Comparison of ENCODE assay signal across 9 cellular contexts in the genomic region with DNA sequence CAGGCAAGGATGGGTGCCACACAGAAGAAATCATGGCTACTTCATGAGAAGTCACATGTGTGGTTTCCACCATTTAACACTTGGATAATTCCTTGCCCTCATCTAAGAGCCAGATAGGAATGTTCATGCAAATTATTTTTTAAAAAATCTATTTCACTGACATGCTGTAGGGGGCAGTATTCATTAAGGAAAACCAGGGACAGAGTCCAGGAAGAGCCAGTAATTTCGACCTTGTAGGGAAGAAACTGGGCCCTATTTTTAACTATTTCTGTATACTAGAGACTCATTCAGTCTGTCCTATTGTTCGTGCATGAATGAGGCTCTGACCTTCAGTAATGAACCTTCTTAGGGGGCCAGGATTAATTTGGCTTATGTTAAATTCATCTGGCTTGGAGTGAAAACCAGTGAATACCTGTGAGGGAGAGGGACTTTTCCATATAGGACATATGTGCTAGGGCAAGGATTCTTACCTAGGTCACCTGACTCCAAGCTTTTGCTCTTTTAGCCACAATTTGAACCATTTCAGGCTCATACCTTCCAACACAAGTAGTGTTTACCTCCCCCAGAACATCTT.
DNase-seq lines count a peak whose midpoint lies in the region; ATAC-seq, FAIRE-seq and TF ChIP-seq lines count a peak whose summit lies in the region.
"Had no signal": no experiment of that assay in that cellular context is flagged by ENCODE, and none has a peak within 500 bp of the region (broad histone marks: within the 10 kb centered on the region; RNA-seq: fewer than 3 reads in every experiment).

No MANE protein-coding gene starts in this region.

- H3K9ac ChIP-seq in HepG2 (ENCODE audit: insufficient read depth, low read depth, low read length) = no peak overlapping the region

- FAIRE-seq in HepG2 (lab: Jason Lieb, UNC) = no peak

- intact Hi-C loops in HepG2 (cut with micrococcal nuclease; ENCODE audit: unreplicated experiment) = loop anchor here (1.0 to 10.0 kb wide), 2 partner anchors 206 to 449 kb away; no protein-coding TSS in a partner anchor

- H3K36me3 ChIP-seq in HepG2 (replicated peaks in 1 of 2; ENCODE audit: control insufficient read depth in 1 of 2, insufficient read depth in 2 of 2, low read length in 2 of 2) = no peaks in the 10 kb centered on the region
- H3K36me3 ChIP-seq: neutrophil had no signal

- peak; percentile 50 for TF ChIP-seq CTCF in GM12873 (IDR thresholded peaks at IDR 0.05; ENCODE audit: insufficient read depth, low read depth, low read length, missing control alignments)
- TF ChIP-seq CTCF in HepG2 (CRISPR knock-in tag; IDR thresholded peaks at IDR 0.05) = peak; percentile 73

- POLR2A ChIA-PET in HepG2 (lab: Yijun Ruan, JAX) = interaction anchor here (1.2 kb wide), 1 partner anchor 49 kb away, joined by 4 read pairs; no protein-coding TSS in a partner anchor

- no peak overlapping the region for H3K4me3 Mint-ChIP-seq in stimulated activated effector memory CD8-positive, alpha-beta T cell treated with anti-CD3 and anti-CD28 coated beads, Interleukin-12 subunit alpha, Interleukin-12 subunit beta, amount 100 ng/mL, for 72 hours

- H3K36me3 Mint-ChIP-seq in stimulated activated effector memory CD8-positive, alpha-beta T cell treated with anti-CD3 and anti-CD28 coated beads, Interleukin-12 subunit alpha, Interleukin-12 subunit beta, amount 100 ng/mL, for 72 hours = no peaks in the 10 kb centered on the region

- no TSS peak for BruUV-seq in HepG2 (replicated peaks; lab: Mats Ljungman, UMichigan)

- peak; percentile 53; the same call in 1 of the 2 replicates for TF ChIP-seq RAD21 in HepG2 (CRISPR knock-in tag; IDR thresholded peaks at IDR 0.05)

- peak; percentile 55 for ATAC-seq in HepG2
- ATAC-seq in GM19035 (IDR thresholded peaks at IDR 0.05; ENCODE audit: unreplicated experiment) = no peak
- ATAC-seq in stimulated activated effector memory CD8-positive, alpha-beta T cell treated with anti-CD3 and anti-CD28 coated beads, Interleukin-12 subunit alpha, Interleukin-12 subunit beta, amount 100 ng/mL, for 72 hours = no peak

- CTCF ChIA-PET in HepG2 (lab: Yijun Ruan, JAX; ENCODE audit: low intra/inter-chr PET ratio, low total read pairs) = interaction anchor here (0.6 to 1.9 kb wide), 10 partner anchors 33 to 348 kb away, joined by 3 to 14 read pairs (median 3); no protein-coding TSS in a partner anchor

- H3K79me2 ChIP-seq in HepG2 (ENCODE audit: insufficient read depth, low read length) = no peaks in the 10 kb centered on the region

- no peaks in the 10 kb centered on the region for H3K4me1 Mint-ChIP-seq in stimulated activated effector memory CD8-positive, alpha-beta T cell treated with anti-CD3 and anti-CD28 coated beads, Interleukin-12 subunit alpha, Interleukin-12 subunit beta, amount 100 ng/mL, for 72 hours

- no peak for TF ChIP-seq POLR2A in HepG2 (IDR thresholded peaks at IDR 0.05; ENCODE audit: insufficient read depth in 1 of 2, low read depth in 2 of 2, low read length in 2 of 2)

- H2AFZ ChIP-seq in HepG2 (ENCODE audit: low read length) = no peak overlapping the region

- H3K9me3 Mint-ChIP-seq in stimulated activated effector memory CD8-positive, alpha-beta T cell treated with anti-CD3 and anti-CD28 coated beads, Interleukin-12 subunit alpha, Interleukin-12 subunit beta, amount 100 ng/mL, for 72 hours = no peaks in the 10 kb centered on the region

- H3K4me2 ChIP-seq in HepG2 (ENCODE audit: low read depth, low read length) = peak overlapping the region; percentile 4; the same call in 1 of the 2 replicates

- DNase-seq in NCI-H2081 treated with DMSO at 0.1 percent for 48 hours (lab: John Stamatoyannopoulos, UW) (peak; percentile 15), T47D (ENCODE audit: low read depth in 1 of 2, low spot score in 1 of 2) (peak; percentile 51 to 57), HepG2 (ENCODE audit: low spot score) (peak; percentile 51), NCI-H524 treated with DMSO at 0.1 percent for 48 hours (lab: John Stamatoyannopoulos, UW) (no peak), T-helper 1 cell (no peak)
- no peak for DNase-seq in stimulated activated effector memory CD8-positive, alpha-beta T cell treated with anti-CD3 and anti-CD28 coated beads, Interleukin-12 subunit alpha, Interleukin-12 subunit beta, amount 100 ng/mL, for 72 hours (ENCODE audit: low spot score in 2 of 2)

- peaks cover 52% of the 10 kb centered on the region for H3K4me1 ChIP-seq in HepG2 (ENCODE audit: insufficient read depth, low read length)

- H3K4me3 ChIP-seq in HepG2 (replicated peaks in 1 of 3; ENCODE audit: insufficient read depth in 1 of 3, low read depth in 2 of 3, low read length in 3 of 3) = no peak overlapping the region

- H3K9me3 ChIP-seq in HepG2 (ENCODE audit: low read length) = no peaks in the 10 kb centered on the region
- H3K9me3 ChIP-seq: neutrophil had no signal

- H3K27me3 ChIP-seq in HepG2 (ENCODE audit: control insufficient read depth in 1 of 2, insufficient read depth in 2 of 2, low read length in 2 of 2) = peaks cover 0 to 6% of the 10 kb centered on the region in 2 experiments; a peak in 2 of 5 replicates

- H4K20me1 ChIP-seq in HepG2 (ENCODE audit: insufficient read depth, low read length) = no peaks in the 10 kb centered on the region

- no peak overlapping the region for H3K27ac Mint-ChIP-seq in stimulated activated effector memory CD8-positive, alpha-beta T cell treated with anti-CD3 and anti-CD28 coated beads, Interleukin-12 subunit alpha, Interleukin-12 subunit beta, amount 100 ng/mL, for 72 hours

- H3K27ac ChIP-seq in HepG2 (ENCODE audit: extremely low read length, insufficient read depth, low read length) = no peak overlapping the region
- H3K27ac ChIP-seq: neutrophil had no signal

- 8% methylated on average over 2 of the region's 2 CpGs for WGBS in HepG2 (ENCODE audit: low lambda C conversion rate)

- TF ChIP-seq EP300 in HepG2 (IDR thresholded peaks at IDR 0.05; ENCODE audit: low read depth in 2 of 2, low read length in 2 of 2) (no peak), HepG2 (CRISPR knock-in tag; IDR thresholded peaks at IDR 0.05; ENCODE audit: borderline replicate concordance) (no peak)

- in situ Hi-C loops in T47D (cut with HindIII; ENCODE audit: low pct_unique_long_range_greater_than_20kb, low sequenced_read_pairs) (no loop called here), HepG2 (cut with HindIII; ENCODE audit: extremely low pct_ligation_motif_present, low pct_unique_long_range_greater_than_20kb) (loop anchor here (10.0 kb wide), 1 partner anchor 831 kb away; no protein-coding TSS in a partner anchor)

TF ChIP-seq in HepG2, 621 proteins besides CTCF, POLR2A, EP300 and RAD21 (continues in another document):
- TF ChIP-seq MIXL1 (CRISPR knock-in tag; IDR thresholded peaks at IDR 0.05) = 0 out of 2 replicates have a peak, but pooled peaks have one; percentile 46
- TF ChIP-seq ARNT (IDR thresholded peaks at IDR 0.05) = no peak
- TF ChIP-seq ZNF777 (CRISPR knock-in tag; IDR thresholded peaks at IDR 0.05) = no peak
- peak; percentile 81 for TF ChIP-seq ZNF652 (CRISPR knock-in tag; IDR thresholded peaks at IDR 0.05; ENCODE audit: borderline replicate concordance, low read depth)
- TF ChIP-seq, protein P1, sequence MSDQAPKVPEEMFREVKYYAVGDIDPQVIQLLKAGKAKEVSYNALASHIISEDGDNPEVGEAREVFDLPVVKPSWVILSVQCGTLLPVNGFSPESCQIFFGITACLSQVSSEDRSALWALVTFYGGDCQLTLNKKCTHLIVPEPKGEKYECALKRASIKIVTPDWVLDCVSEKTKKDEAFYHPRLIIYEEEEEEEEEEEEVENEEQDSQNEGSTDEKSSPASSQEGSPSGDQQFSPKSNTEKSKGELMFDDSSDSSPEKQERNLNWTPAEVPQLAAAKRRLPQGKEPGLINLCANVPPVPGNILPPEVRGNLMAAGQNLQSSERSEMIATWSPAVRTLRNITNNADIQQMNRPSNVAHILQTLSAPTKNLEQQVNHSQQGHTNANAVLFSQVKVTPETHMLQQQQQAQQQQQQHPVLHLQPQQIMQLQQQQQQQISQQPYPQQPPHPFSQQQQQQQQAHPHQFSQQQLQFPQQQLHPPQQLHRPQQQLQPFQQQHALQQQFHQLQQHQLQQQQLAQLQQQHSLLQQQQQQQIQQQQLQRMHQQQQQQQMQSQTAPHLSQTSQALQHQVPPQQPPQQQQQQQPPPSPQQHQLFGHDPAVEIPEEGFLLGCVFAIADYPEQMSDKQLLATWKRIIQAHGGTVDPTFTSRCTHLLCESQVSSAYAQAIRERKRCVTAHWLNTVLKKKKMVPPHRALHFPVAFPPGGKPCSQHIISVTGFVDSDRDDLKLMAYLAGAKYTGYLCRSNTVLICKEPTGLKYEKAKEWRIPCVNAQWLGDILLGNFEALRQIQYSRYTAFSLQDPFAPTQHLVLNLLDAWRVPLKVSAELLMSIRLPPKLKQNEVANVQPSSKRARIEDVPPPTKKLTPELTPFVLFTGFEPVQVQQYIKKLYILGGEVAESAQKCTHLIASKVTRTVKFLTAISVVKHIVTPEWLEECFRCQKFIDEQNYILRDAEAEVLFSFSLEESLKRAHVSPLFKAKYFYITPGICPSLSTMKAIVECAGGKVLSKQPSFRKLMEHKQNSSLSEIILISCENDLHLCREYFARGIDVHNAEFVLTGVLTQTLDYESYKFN (CRISPR knock-in tag; conservative IDR thresholded peaks at IDR 0.05) = no peak
- TF ChIP-seq STAG1 (CRISPR knock-in tag; IDR thresholded peaks at IDR 0.05) = peak; percentile 75
- TF ChIP-seq, protein P2, sequence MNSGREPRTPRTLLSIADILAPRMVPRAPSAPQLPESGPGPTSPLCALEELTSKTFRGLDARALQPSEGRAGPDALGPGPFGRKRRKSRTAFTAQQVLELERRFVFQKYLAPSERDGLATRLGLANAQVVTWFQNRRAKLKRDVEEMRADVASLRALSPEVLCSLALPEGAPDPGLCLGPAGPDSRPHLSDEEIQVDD (CRISPR knock-in tag; IDR thresholded peaks at IDR 0.05; ENCODE audit: borderline replicate concordance) = no peak
- TF ChIP-seq HIVEP1 (CRISPR knock-in tag; IDR thresholded peaks at IDR 0.05) = no peak
- TF ChIP-seq ZNF180 (CRISPR knock-in tag; IDR thresholded peaks at IDR 0.05; ENCODE audit: borderline replicate concordance, low read depth) = no peak
- TF ChIP-seq GTF3A (CRISPR knock-in tag; conservative IDR thresholded peaks at IDR 0.05) = no peak

Comparison
In these comparisons a context has a peak if more than half of its experiments do, and no peak if none do; other contexts are left out.
1. DNase-seq: peak in NCI-H2081 treated with DMSO at 0.1 percent for 48 hours (single experiment), T47D (2 of 2) and HepG2 (single experiment); none in NCI-H524 treated with DMSO at 0.1 percent for 48 hours (single experiment), stimulated activated effector memory CD8-positive, alpha-beta T cell treated with anti-CD3 and anti-CD28 coated beads, Interleukin-12 subunit alpha, Interleukin-12 subunit beta, amount 100 ng/mL, for 72 hours (0 of 2) and T-helper 1 cell (0 of 5).